ENCODE assay signal across 18 cellular contexts in genomic region chr3:40961104-40961857, GRCh38.
DNase-seq lines count a peak whose midpoint lies in the region; ATAC-seq and TF ChIP-seq lines count a peak whose summit lies in the region.
"Had no signal": no experiment of that assay in that cellular context is flagged by ENCODE, and none has a peak within 500 bp of the region (broad histone marks: within the 10 kb centered on the region; RNA-seq: fewer than 3 reads in every experiment).

No MANE protein-coding gene starts in this region.

- H3K4me2 ChIP-seq in smooth muscle cell = peak overlapping the region; percentile 0

- no peaks in the 10 kb centered on the region for H3K36me3 ChIP-seq in smooth muscle cell (ENCODE audit: low read depth)
- H3K36me3 ChIP-seq: gastroesophageal sphincter, Peyer's patch had no signal

- POLR2A ChIA-PET in activated CD8-positive, alpha-beta T cell treated with anti-CD3 and anti-CD28 coated beads for 36 hours (lab: Charles Lee) = no interaction called here
- POLR2A ChIA-PET in activated CD8-positive, alpha-beta T cell treated with anti-CD3 and anti-CD28 coated beads, Interleukin-2, amount 10 ng/mL, durations not matched to agents 7 days and 5 days (lab: Charles Lee) = no interaction called here

- H3K4me3 Mint-ChIP-seq in activated CD8-positive, alpha-beta T cell treated with anti-CD3 and anti-CD28 coated beads for 36 hours = no peak overlapping the region
- H3K4me3 Mint-ChIP-seq in activated CD8-positive, alpha-beta T cell treated with anti-CD3 and anti-CD28 coated beads, Interleukin-2, amount 10 ng/mL, durations not matched to agents 7 days and 5 days = no peak overlapping the region
- H3K4me3 Mint-ChIP-seq: activated B cell treated with CpG ODN at 0.5 μM for 24 hours; CD4-positive, alpha-beta T cell; naive thymus-derived CD8-positive, alpha-beta T cell had no signal

- no peak overlapping the region for H3K27ac Mint-ChIP-seq in activated CD8-positive, alpha-beta T cell treated with anti-CD3 and anti-CD28 coated beads for 36 hours
- H3K27ac Mint-ChIP-seq in activated CD8-positive, alpha-beta T cell treated with anti-CD3 and anti-CD28 coated beads, Interleukin-2, amount 10 ng/mL, durations not matched to agents 7 days and 5 days = no peak overlapping the region
- H3K27ac Mint-ChIP-seq: activated B cell treated with CpG ODN at 0.5 μM for 24 hours; CD4-positive, alpha-beta T cell; naive thymus-derived CD8-positive, alpha-beta T cell had no signal

- no peaks in the 10 kb centered on the region for H3F3A ChIP-seq in smooth muscle cell (ENCODE audit: low read depth)

- peaks cover 21% of the 10 kb centered on the region for H3K27me3 Mint-ChIP-seq in activated CD8-positive, alpha-beta T cell treated with anti-CD3 and anti-CD28 coated beads for 36 hours
- H3K27me3 Mint-ChIP-seq in activated CD8-positive, alpha-beta T cell treated with anti-CD3 and anti-CD28 coated beads, Interleukin-2, amount 10 ng/mL, durations not matched to agents 7 days and 5 days (ENCODE audit: low read depth) = peaks cover 5% of the 10 kb centered on the region
- H3K27me3 Mint-ChIP-seq: activated B cell treated with CpG ODN at 0.5 μM for 24 hours had no signal

- peak; percentile 28 for DNase-seq in activated CD8-positive, alpha-beta T cell treated with anti-CD3 and anti-CD28 coated beads for 36 hours
- no peak for DNase-seq in activated CD8-positive, alpha-beta T cell treated with anti-CD3 and anti-CD28 coated beads, Interleukin-2, amount 10 ng/mL, durations not matched to agents 7 days and 5 days
- DNase-seq in GM20000 (ENCODE audit: low spot score) = peak; percentile 22
- peak; percentile 47 for DNase-seq in OCI-M1 (lab: John Stamatoyannopoulos, UW)
- no peak for DNase-seq in smooth muscle cell (lab: John Stamatoyannopoulos, UW; ENCODE audit: unreplicated experiment)
- no peak for DNase-seq in CD1c-positive myeloid dendritic cell (ENCODE audit: extremely low spot score)
- no peak for DNase-seq in hypothalamus (lab: John Stamatoyannopoulos, UW)
- DNase-seq: activated B cell treated with CpG ODN at 0.5 μM for 24 hours; amygdala; CD4-positive, alpha-beta T cell; H7; Karpas-422; naive thymus-derived CD8-positive, alpha-beta T cell; NCI-H1694; Peyer's patch; psoas muscle had no signal

- H2AFZ ChIP-seq in smooth muscle cell (ENCODE audit: low read depth) = no peak overlapping the region

- H3K9me3 ChIP-seq in smooth muscle cell (replicated peaks; ENCODE audit: low read depth) = no peaks in the 10 kb centered on the region
- H3K9me3 ChIP-seq: Peyer's patch had no signal

- H3K79me2 ChIP-seq in smooth muscle cell (ENCODE audit: low read depth) = no peaks in the 10 kb centered on the region

- H3K4me1 Mint-ChIP-seq in activated CD8-positive, alpha-beta T cell treated with anti-CD3 and anti-CD28 coated beads for 36 hours (ENCODE audit: low read depth) = peaks cover 10% of the 10 kb centered on the region
- no peaks in the 10 kb centered on the region for H3K4me1 Mint-ChIP-seq in activated CD8-positive, alpha-beta T cell treated with anti-CD3 and anti-CD28 coated beads, Interleukin-2, amount 10 ng/mL, durations not matched to agents 7 days and 5 days (ENCODE audit: low read depth)
- H3K4me1 Mint-ChIP-seq: naive thymus-derived CD8-positive, alpha-beta T cell had no signal

- peak; percentile 64 for ATAC-seq in activated CD8-positive, alpha-beta T cell treated with anti-CD3 and anti-CD28 coated beads for 36 hours
- ATAC-seq in activated CD8-positive, alpha-beta T cell treated with anti-CD3 and anti-CD28 coated beads, Interleukin-2, amount 10 ng/mL, durations not matched to agents 7 days and 5 days = no peak
- ATAC-seq in GM18520 (IDR thresholded peaks at IDR 0.05; ENCODE audit: unreplicated experiment) = no peak
- ATAC-seq: gastroesophageal sphincter; naive thymus-derived CD8-positive, alpha-beta T cell; psoas muscle had no signal

- no peaks in the 10 kb centered on the region for H3K36me3 Mint-ChIP-seq in activated CD8-positive, alpha-beta T cell treated with anti-CD3 and anti-CD28 coated beads for 36 hours (ENCODE audit: low read depth)
- peaks cover 1% of the 10 kb centered on the region for H3K36me3 Mint-ChIP-seq in activated CD8-positive, alpha-beta T cell treated with anti-CD3 and anti-CD28 coated beads, Interleukin-2, amount 10 ng/mL, durations not matched to agents 7 days and 5 days (ENCODE audit: low read depth)

- H3K9ac ChIP-seq in smooth muscle cell (ENCODE audit: low read depth) = no peak overlapping the region

- CTCF ChIA-PET in activated CD8-positive, alpha-beta T cell treated with anti-CD3 and anti-CD28 coated beads for 36 hours (lab: Charles Lee) = interaction anchor here (0.7 kb wide), 1 partner anchor 10 kb away, joined by 3 read pairs; no protein-coding TSS in a partner anchor
- CTCF ChIA-PET in activated CD8-positive, alpha-beta T cell treated with anti-CD3 and anti-CD28 coated beads, Interleukin-2, amount 10 ng/mL, durations not matched to agents 7 days and 5 days (lab: Charles Lee) = no interaction called here

- no peaks in the 10 kb centered on the region for H3K4me1 ChIP-seq in smooth muscle cell (ENCODE audit: low read depth)
- H3K4me1 ChIP-seq: gastroesophageal sphincter, Peyer's patch, psoas muscle had no signal

- no peak for TF ChIP-seq CTCF in activated CD8-positive, alpha-beta T cell treated with anti-CD3 and anti-CD28 coated beads for 36 hours (IDR thresholded peaks at IDR 0.05)
- TF ChIP-seq CTCF in GM20000 (IDR thresholded peaks at IDR 0.05; ENCODE audit: extremely low read depth, missing control alignments) = no peak
- TF ChIP-seq CTCF in smooth muscle cell (IDR thresholded peaks at IDR 0.05; ENCODE audit: borderline replicate concordance, insufficient read depth, poor library complexity, severe bottlenecking) = no peak

- no peaks in the 10 kb centered on the region for H3K27me3 ChIP-seq in smooth muscle cell (ENCODE audit: low read depth)
- H3K27me3 ChIP-seq: gastroesophageal sphincter, Peyer's patch had no signal

- peak overlapping the region; percentile 63 for H3K27ac ChIP-seq in smooth muscle cell (ENCODE audit: low read depth)
- H3K27ac ChIP-seq: gastroesophageal sphincter, Peyer's patch, psoas muscle had no signal

- H3K9me3 Mint-ChIP-seq in activated CD8-positive, alpha-beta T cell treated with anti-CD3 and anti-CD28 coated beads for 36 hours = peaks cover 10% of the 10 kb centered on the region
- peaks cover 4% of the 10 kb centered on the region for H3K9me3 Mint-ChIP-seq in activated CD8-positive, alpha-beta T cell treated with anti-CD3 and anti-CD28 coated beads, Interleukin-2, amount 10 ng/mL, durations not matched to agents 7 days and 5 days (ENCODE audit: insufficient read depth)

- intact Hi-C loops in activated CD8-positive, alpha-beta T cell treated with anti-CD3 and anti-CD28 coated beads for 36 hours (cut with micrococcal nuclease) = no loop called here

- H4K20me1 ChIP-seq in smooth muscle cell (ENCODE audit: low read depth) = no peaks in the 10 kb centered on the region

- H3K4me3 ChIP-seq in smooth muscle cell = no peak overlapping the region
- H3K4me3 ChIP-seq: gastroesophageal sphincter, Peyer's patch, psoas muscle had no signal

- WGBS in smooth muscle cell (ENCODE audit: low lambda C conversion rate) = 58% methylated on average over 5 of the region's 5 CpGs

Comparison
In these comparisons a context has a peak if more than half of its experiments do, and no peak if none do; other contexts are left out.
1. DNase-seq: peak in activated CD8-positive, alpha-beta T cell treated with anti-CD3 and anti-CD28 coated beads for 36 hours (single experiment), GM20000 (single experiment) and OCI-M1 (single experiment); none in activated CD8-positive, alpha-beta T cell treated with anti-CD3 and anti-CD28 coated beads, Interleukin-2, amount 10 ng/mL, durations not matched to agents 7 days and 5 days (single experiment), smooth muscle cell (single experiment), CD1c-positive myeloid dendritic cell (single experiment) and hypothalamus (0 of 51).